Comparison of ENCODE assay signal across 27 cellular contexts in the genomic region with DNA sequence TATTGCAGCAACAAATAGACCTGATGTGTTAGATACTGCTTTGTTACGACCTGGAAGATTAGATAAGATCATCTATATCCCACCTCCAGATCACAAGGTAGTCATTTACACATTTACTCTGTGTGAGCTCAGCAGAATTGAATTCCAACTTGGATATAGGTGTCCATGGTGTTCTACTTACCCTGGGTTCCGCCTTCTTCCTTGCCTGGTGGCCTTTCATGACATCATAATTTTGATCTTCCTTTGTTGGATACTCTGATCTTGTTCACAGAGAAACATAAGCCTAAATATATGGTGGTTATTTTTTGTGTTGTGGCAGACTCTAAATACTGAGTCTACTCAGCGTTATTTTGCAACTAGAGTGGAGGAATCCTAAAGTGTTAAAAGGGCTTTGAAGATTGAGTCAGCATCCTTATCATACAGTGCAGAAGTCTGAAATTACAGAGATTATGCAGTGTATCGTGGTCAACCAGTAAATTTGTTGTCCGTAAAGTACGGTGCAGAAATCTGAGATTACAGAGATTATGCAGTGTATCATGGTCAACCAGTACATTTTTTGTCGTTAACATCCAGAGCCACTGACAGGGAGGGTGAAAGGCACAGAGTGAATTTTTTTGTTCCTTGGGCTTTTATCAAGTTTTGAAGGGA. TPM values are rescaled to one million over a fixed set of nuclear protein-coding genes. Genes with fewer than 3 reads are reported as not detected.
"Had no signal": no experiment of that assay in that cellular context is flagged by ENCODE, and none has a peak within 500 bp of the region (broad histone marks: within the 10 kb centered on the region; RNA-seq: fewer than 3 reads in every experiment).

No MANE protein-coding gene starts in this region.

- H3K9me3 ChIP-seq: ascending aorta, body of pancreas, MG63, Peyer's patch, SJSA1 had no signal

- H3K27ac ChIP-seq: ascending aorta, body of pancreas, Peyer's patch, RWPE1, SJSA1 had no signal

- H3K27me3 ChIP-seq: ascending aorta, body of pancreas, MG63, Peyer's patch, SJSA1 had no signal

- FAIRE-seq: bronchial epithelial cell had no signal

- DNase-seq: activated CD4-positive, alpha-beta T cell treated with anti-CD3 and anti-CD28 coated beads for 4 hours; activated CD4-positive, alpha-beta T cell treated with anti-CD3 and anti-CD28 coated beads, Interleukin-2, amount 50 U/mL, for 4 hours; activated CD8-positive, alpha-beta memory T cell treated with anti-CD3 and anti-CD28 coated beads, Interleukin-2, amount 50 U/mL, for 48 hours; activated CD8-positive, alpha-beta T cell treated with anti-CD3 and anti-CD28 coated beads, Interleukin-2, amount 10 ng/mL, durations not matched to agents 7 days and 5 days; activated effector memory CD4-positive, alpha-beta T cell treated with Interleukin-2 at 50 U/mL for 16 hours; activated naive CD4-positive, alpha-beta T cell; activated T-cell treated with anti-CD3 and anti-CD28 coated beads, Interleukin-2, amount 50 U/mL, for 1 hour; amniotic stem cell; body of pancreas; central memory CD4-positive, alpha-beta T cell; MG63; MV-4-11; NCI-H1092 treated with DMSO at 0.1 percent for 48 hours; NCI-H1436; NCI-H1694 treated with DMSO at 0.1 percent for 48 hours; NCI-H2029 treated with DMSO at 0.1 percent for 48 hours; NCI-H345; NCI-H510A treated with DMSO at 0.1 percent for 48 hours; NCI-H69; NK-92 treated with Interleukin-12 subunit alpha and Interleukin-12 subunit beta, amount 100 ng/mL, for 24 hours; Peyer's patch; SHP77; SW 1271 had no signal

- H3K4me1 ChIP-seq: ascending aorta, SJSA1 had no signal

- H3K4me3 ChIP-seq: ascending aorta, body of pancreas, MG63, Peyer's patch, SJSA1 had no signal

RNA-seq across cellular contexts. Expression of a gene that starts 39.1 kb away (rescaled TPM):
- total RNA-seq: SJSA1 had no signal
